In the genomic region with DNA sequence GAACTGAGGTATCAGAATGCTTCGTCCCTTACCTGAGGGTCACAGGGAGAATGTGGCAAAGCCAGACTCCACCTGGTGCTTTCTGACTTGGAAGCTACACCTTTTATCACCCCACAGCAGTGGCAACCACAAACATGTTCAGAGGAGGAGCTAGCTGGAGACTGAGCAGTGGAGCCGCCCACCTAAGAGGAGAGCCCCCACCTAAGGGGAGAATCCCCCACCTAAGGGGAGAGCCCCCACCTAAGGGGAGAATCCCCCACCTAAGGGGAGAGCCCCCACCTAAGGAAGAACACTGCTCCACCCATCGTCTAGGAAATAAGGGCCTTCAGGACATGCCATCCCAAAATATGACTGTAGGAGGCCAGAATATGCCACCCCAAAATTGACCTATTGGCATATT, we compare ENCODE assay signal across 24 cellular contexts. TPM values are rescaled to one million over a fixed set of nuclear protein-coding genes. Genes with fewer than 3 reads are reported as not detected.
"Had no signal": no experiment of that assay in that cellular context is flagged by ENCODE, and none has a peak within 500 bp of the region (broad histone marks: within the 10 kb centered on the region; RNA-seq: fewer than 3 reads in every experiment).

No MANE protein-coding gene starts in this region.

- H3K27ac Mint-ChIP-seq: activated CD4-positive, alpha-beta T cell treated with anti-CD3 and anti-CD28 coated beads, Interleukin-2, amount 10 ng/mL, durations not matched to agents 24 days and 14 days; activated CD8-positive, alpha-beta memory T cell treated with anti-CD3 and anti-CD28 coated beads, Interleukin-2, amount 10 ng/mL, durations not matched to agents 7 days and 5 days; activated naive CD4-positive, alpha-beta T cell treated with anti-CD3 and anti-CD28 coated beads, Interleukin-2, amount 10 ng/mL, durations not matched to agents 7 days and 5 days; activated T-cell treated with anti-CD3 and anti-CD28 coated beads, Interleukin-2, amount 50 U/mL, for 24 hours; activated T-helper 1 cell treated with anti-CD3 and anti-CD28 coated beads, Interleukin-12 subunit alpha, Interleukin-12 subunit beta, Interleukin-2, Interleukin-4 antibody, amounts not matched to agents 30 ng/mL and 10 ng/mL and 1 ng/mL, durations not matched to agents 14 hours and 24 hours and 36 hours had no signal

- DNase-seq: activated CD4-positive, alpha-beta T cell treated with anti-CD3 and anti-CD28 coated beads, Interleukin-2, amount 10 ng/mL, durations not matched to agents 24 days and 14 days; activated CD8-positive, alpha-beta memory T cell treated with anti-CD3 and anti-CD28 coated beads, Interleukin-2, amount 10 ng/mL, durations not matched to agents 7 days and 5 days; activated effector memory CD4-positive, alpha-beta T cell treated with Interleukin-2 at 50 U/mL for 16 hours; activated naive CD4-positive, alpha-beta T cell treated with anti-CD3 and anti-CD28 coated beads, Interleukin-2, amount 10 ng/mL, durations not matched to agents 7 days and 5 days; activated T-cell treated with anti-CD3 and anti-CD28 coated beads, Interleukin-2, amount 50 U/mL, for 24 hours; amniotic stem cell; body of pancreas; IMR-90; Kasumi-1; KBM-7; NCI-H1105 treated with DMSO at 0.1 percent for 48 hours; NCI-H1436 treated with DMSO at 0.1 percent for 48 hours; NCI-H187 treated with DMSO at 0.1 percent for 48 hours; NCI-H2081 treated with DMSO at 0.1 percent for 48 hours; NCI-H446; NCI-H524; Peyer's patch; Right ventricle myocardium superior; SJCRH30; SK-N-SH; SW 1271 had no signal

- H3K36me3 Mint-ChIP-seq: activated CD8-positive, alpha-beta memory T cell treated with anti-CD3 and anti-CD28 coated beads, Interleukin-2, amount 10 ng/mL, durations not matched to agents 7 days and 5 days; activated naive CD4-positive, alpha-beta T cell treated with anti-CD3 and anti-CD28 coated beads, Interleukin-2, amount 10 ng/mL, durations not matched to agents 7 days and 5 days had no signal

- ATAC-seq: activated CD4-positive, CD25-positive, alpha-beta regulatory T cell treated with anti-CD3 and anti-CD28 coated beads, Interleukin-2, amount 50 U/mL, for 24 hours; activated CD8-positive, alpha-beta memory T cell treated with anti-CD3 and anti-CD28 coated beads, Interleukin-2, amount 10 ng/mL, durations not matched to agents 7 days and 5 days; body of pancreas had no signal

- H3K9me3 Mint-ChIP-seq: activated CD4-positive, alpha-beta T cell treated with anti-CD3 and anti-CD28 coated beads, Interleukin-2, amount 10 ng/mL, durations not matched to agents 24 days and 14 days; activated naive CD4-positive, alpha-beta T cell treated with anti-CD3 and anti-CD28 coated beads, Interleukin-2, amount 10 ng/mL, durations not matched to agents 7 days and 5 days; activated T-cell treated with anti-CD3 and anti-CD28 coated beads, Interleukin-2, amount 50 U/mL, for 24 hours; activated T-helper 1 cell treated with anti-CD3 and anti-CD28 coated beads, Interleukin-12 subunit alpha, Interleukin-12 subunit beta, Interleukin-2, Interleukin-4 antibody, amounts not matched to agents 30 ng/mL and 10 ng/mL and 1 ng/mL, durations not matched to agents 14 hours and 24 hours and 36 hours had no signal

- H3K27me3 Mint-ChIP-seq: activated CD4-positive, alpha-beta T cell treated with anti-CD3 and anti-CD28 coated beads, Interleukin-2, amount 10 ng/mL, durations not matched to agents 24 days and 14 days had no signal

- H3K4me3 Mint-ChIP-seq: activated CD4-positive, alpha-beta T cell treated with anti-CD3 and anti-CD28 coated beads, Interleukin-2, amount 10 ng/mL, durations not matched to agents 24 days and 14 days; activated CD8-positive, alpha-beta memory T cell treated with anti-CD3 and anti-CD28 coated beads, Interleukin-2, amount 10 ng/mL, durations not matched to agents 7 days and 5 days; activated naive CD4-positive, alpha-beta T cell treated with anti-CD3 and anti-CD28 coated beads, Interleukin-2, amount 10 ng/mL, durations not matched to agents 7 days and 5 days; activated T-cell treated with anti-CD3 and anti-CD28 coated beads, Interleukin-2, amount 50 U/mL, for 24 hours; activated T-helper 1 cell treated with anti-CD3 and anti-CD28 coated beads, Interleukin-12 subunit alpha, Interleukin-12 subunit beta, Interleukin-2, Interleukin-4 antibody, amounts not matched to agents 30 ng/mL and 10 ng/mL and 1 ng/mL, durations not matched to agents 14 hours and 24 hours and 36 hours had no signal

- H3K4me1 Mint-ChIP-seq: activated CD8-positive, alpha-beta memory T cell treated with anti-CD3 and anti-CD28 coated beads, Interleukin-2, amount 10 ng/mL, durations not matched to agents 7 days and 5 days; activated naive CD4-positive, alpha-beta T cell treated with anti-CD3 and anti-CD28 coated beads, Interleukin-2, amount 10 ng/mL, durations not matched to agents 7 days and 5 days had no signal

RNA-seq across cellular contexts. Expression of gene SLC52A3, which starts 4.0 kb away (rescaled TPM):
- total RNA-seq: activated CD4-positive, alpha-beta T cell treated with anti-CD3 and anti-CD28 coated beads, Interleukin-2, amount 10 ng/mL, durations not matched to agents 24 days and 14 days; activated CD8-positive, alpha-beta memory T cell treated with anti-CD3 and anti-CD28 coated beads, Interleukin-2, amount 10 ng/mL, durations not matched to agents 7 days and 5 days; activated T-helper 1 cell treated with anti-CD3 and anti-CD28 coated beads, Interleukin-12 subunit alpha, Interleukin-12 subunit beta, Interleukin-2, Interleukin-4 antibody, amounts not matched to agents 30 ng/mL and 10 ng/mL and 1 ng/mL, durations not matched to agents 14 hours and 24 hours and 36 hours; IMR-90; SJCRH30; T-helper 1 cell treated with Interleukin-12 subunit alpha and Interleukin-12 subunit beta and Interleukin-4 antibody, amounts not matched to agents 30 ng/mL and 1 ng/mL, for 36 hours had no signal
